ENCODE assay signal across 11 cellular contexts in the genomic region with DNA sequence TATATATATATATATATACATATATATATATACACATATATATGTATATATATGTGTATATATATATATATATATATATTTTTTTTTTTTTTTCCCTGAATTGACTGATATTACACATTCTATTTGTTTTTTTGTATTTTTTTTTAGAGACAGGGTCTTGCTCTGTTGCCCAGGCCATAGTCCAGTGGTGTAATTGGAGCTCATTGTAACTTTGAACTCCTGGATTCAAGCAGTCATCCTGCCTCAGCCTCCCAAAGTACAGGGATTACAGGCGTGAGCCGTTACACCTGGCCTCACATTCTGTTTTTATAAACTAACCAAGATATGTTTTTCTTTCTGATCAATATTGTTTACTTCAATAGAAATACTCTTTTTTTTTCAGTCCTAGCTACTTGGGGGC. TPM values are rescaled to one million over a fixed set of nuclear protein-coding genes. Genes with fewer than 3 reads are reported as not detected.
"Had no signal": no experiment of that assay in that cellular context is flagged by ENCODE, and none has a peak within 500 bp of the region (broad histone marks: within the 10 kb centered on the region; RNA-seq: fewer than 3 reads in every experiment).

No MANE protein-coding gene starts in this region.

- H3K4me3 ChIP-seq: GM23248, HAP-1 had no signal

- H3K27ac Mint-ChIP-seq: HFFc6, IgD-negative memory B cell had no signal

- H3K9me3 ChIP-seq: HAP-1 had no signal

- ATAC-seq: HCT116 had no signal

- H3K27me3 Mint-ChIP-seq: IgD-negative memory B cell had no signal

- H3K4me3 Mint-ChIP-seq: HFFc6, IgD-negative memory B cell had no signal

- H3K9me3 Mint-ChIP-seq: HFFc6, IgD-negative memory B cell had no signal

- DNase-seq: GM23248, GOT3, H7, HFFc6, KBM-7 had no signal

- H3K4me1 ChIP-seq: HAP-1 had no signal

- H3K36me3 Mint-ChIP-seq: IgD-negative memory B cell had no signal

- H3K4me1 Mint-ChIP-seq: IgD-negative memory B cell had no signal

- H3K27ac ChIP-seq: GM23248, KMS-11 had no signal

RNA-seq across cellular contexts. Expression of a gene that starts 36.6 kb away (rescaled TPM):
- total RNA-seq: H4, HT-29 had no signal
